Comparison of ENCODE assay signal across 22 cellular contexts in the genomic region with DNA sequence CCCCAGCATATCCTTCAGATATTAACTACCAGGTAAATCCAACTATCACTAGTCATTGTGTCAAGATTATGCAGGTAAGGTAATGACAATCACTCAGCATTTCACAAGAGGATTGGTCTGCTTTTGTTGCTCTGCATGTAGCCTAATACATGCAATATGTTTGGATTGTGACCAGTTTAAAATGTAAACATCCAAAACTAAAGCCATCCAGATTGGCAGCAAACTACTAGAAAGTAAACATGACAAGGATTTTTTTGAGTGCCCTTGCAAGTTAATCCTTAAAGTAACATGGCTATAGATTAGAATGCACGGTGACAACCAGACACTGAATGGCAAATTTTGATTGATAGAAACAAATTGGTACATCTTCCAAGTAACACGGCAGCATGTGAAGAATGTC.
"Had no signal": no experiment of that assay in that cellular context is flagged by ENCODE, and none has a peak within 500 bp of the region (broad histone marks: within the 10 kb centered on the region; RNA-seq: fewer than 3 reads in every experiment).

No MANE protein-coding gene starts in this region.

- DNase-seq: activated B cell treated with CpG ODN at 0.5 μM for 24 hours; activated CD4-positive, alpha-beta T cell treated with anti-CD3 and anti-CD28 coated beads for 1 hour; activated CD4-positive, alpha-beta T cell treated with anti-CD3 and anti-CD28 coated beads, Interleukin-2, amount 10 ng/mL, durations not matched to agents 24 days and 14 days; activated CD4-positive, alpha-beta T cell treated with anti-CD3 and anti-CD28 coated beads, Interleukin-2, amount 50 U/mL, for 48 hours; activated CD8-positive, alpha-beta memory T cell treated with anti-CD3 and anti-CD28 coated beads, Interleukin-2, amount 10 ng/mL, durations not matched to agents 7 days and 5 days; activated effector memory CD4-positive, alpha-beta T cell treated with Interleukin-2 at 50 U/mL for 16 hours; activated naive CD4-positive, alpha-beta T cell; activated T-cell treated with anti-CD3 and anti-CD28 coated beads, Interleukin-2, amount 50 U/mL, for 24 hours; amniotic stem cell; body of pancreas; central memory CD4-positive, alpha-beta T cell; Karpas-422; NCI-H1105 treated with DMSO at 0.1 percent for 48 hours; NCI-H1436 treated with DMSO at 0.1 percent for 48 hours; NCI-H187 treated with DMSO at 0.1 percent for 48 hours; NCI-H2081 treated with DMSO at 0.1 percent for 48 hours; NCI-H524; SIG-M5; T-cell; T-helper 2 cell; T1000 had no signal

- ATAC-seq: activated CD8-positive, alpha-beta memory T cell treated with anti-CD3 and anti-CD28 coated beads, Interleukin-2, amount 10 ng/mL, durations not matched to agents 7 days and 5 days; body of pancreas; T-cell had no signal

- H3K27me3 ChIP-seq: ascending aorta, body of pancreas had no signal

- H3K4me1 ChIP-seq: ascending aorta, body of pancreas had no signal

- H3K36me3 ChIP-seq: ascending aorta had no signal

- H3K27ac ChIP-seq: ascending aorta, body of pancreas had no signal

- H3K9me3 ChIP-seq: ascending aorta, body of pancreas had no signal

- H3K4me3 ChIP-seq: ascending aorta, body of pancreas had no signal
